ENCODE assay signal across 8 cellular contexts in genomic region chr11:129364143-129364654, GRCh38. TPM values are rescaled to one million over a fixed set of nuclear protein-coding genes. Genes with fewer than 3 reads are reported as not detected.
A peak's percentile ranks its signal among the peaks of the same experiment; 100 is the strongest.
DNase-seq lines count a peak whose midpoint lies in the region; ATAC-seq, FAIRE-seq and TF ChIP-seq lines count a peak whose summit lies in the region.

No MANE protein-coding gene starts in this region.

- H3K27ac ChIP-seq in WERI-Rb-1 = no peak overlapping the region

- H3K9me3 ChIP-seq in WERI-Rb-1 (ENCODE audit: severe bottlenecking) = no peaks in the 10 kb centered on the region

- peak; percentile 100 for ATAC-seq in GM18867 (IDR thresholded peaks at IDR 0.05; ENCODE audit: unreplicated experiment)
- ATAC-seq in HG03066 (IDR thresholded peaks at IDR 0.05; ENCODE audit: low read depth, unreplicated experiment) = peak; percentile 100

- H3K27me3 ChIP-seq in WERI-Rb-1 (ENCODE audit: insufficient read depth, low read depth, severe bottlenecking) (peaks cover 84% of the 10 kb centered on the region), bronchial epithelial cell (ENCODE audit: control insufficient read depth, insufficient read depth, low read length) (no peaks in the 10 kb centered on the region)

- TF ChIP-seq CTCF in AG09319 (IDR thresholded peaks at IDR 0.05; ENCODE audit: low read depth, low read length) (no peak; the same call in none of the 2 replicates), WERI-Rb-1 (IDR thresholded peaks at IDR 0.05; ENCODE audit: low read depth, low read length) (peak; percentile 100), bronchial epithelial cell (IDR thresholded peaks at IDR 0.05; ENCODE audit: insufficient read depth, low read length, severe bottlenecking) (peak; percentile 100)

- H3K4me3 ChIP-seq in WERI-Rb-1 (ENCODE audit: low read depth, low read length) (no peak overlapping the region), bronchial epithelial cell (ENCODE audit: low read depth, low read length) (no peak overlapping the region)

- peak; percentile 87 for FAIRE-seq in bronchial epithelial cell (lab: Jason Lieb, UNC)

- H3K36me3 ChIP-seq in WERI-Rb-1 = no peaks in the 10 kb centered on the region
- H3K36me3 ChIP-seq in bronchial epithelial cell (ENCODE audit: control insufficient read depth, insufficient read depth, low read length) = no peaks in the 10 kb centered on the region

- DNase-seq in AG09319 (ENCODE audit: extremely low read depth, low read depth) = peak; percentile 42
- peak; percentile 33 for DNase-seq in NCI-H2171 (lab: John Stamatoyannopoulos, UW)
- peak; percentile 84 for DNase-seq in WERI-Rb-1
- peak; percentile 82 for DNase-seq in bronchial epithelial cell (ENCODE audit: low read depth)
- DNase-seq in kidney glomerular epithelial cell (lab: John Stamatoyannopoulos, UW) = peak; percentile 88
- peak; percentile 56 for DNase-seq in stimulated activated CD4-positive, alpha-beta T cell treated with anti-CD3 and anti-CD28 coated beads, Interleukin-2, amount 100 ng/mL, for 4 hours (ENCODE audit: low read depth)

RNA-seq across cellular contexts. Expression of gene BARX2, which starts 11.4 kb away (rescaled TPM):
- total RNA-seq in bronchial epithelial cell = 2.9 and 8.1 TPM in 2 replicates

Comparison
In these comparisons a context has a peak if more than half of its experiments do, and no peak if none do; other contexts are left out.
1. DNase-seq: peak in every context shown above with its lines; median percentile 88 in kidney glomerular epithelial cell; 84 in WERI-Rb-1; 82 in bronchial epithelial cell; 56 in stimulated activated CD4-positive, alpha-beta T cell treated with anti-CD3 and anti-CD28 coated beads, Interleukin-2, amount 100 ng/mL, for 4 hours; 42 in AG09319; 33 in NCI-H2171.